1 cellular context compared by ENCODE assay signal in the genomic region with DNA sequence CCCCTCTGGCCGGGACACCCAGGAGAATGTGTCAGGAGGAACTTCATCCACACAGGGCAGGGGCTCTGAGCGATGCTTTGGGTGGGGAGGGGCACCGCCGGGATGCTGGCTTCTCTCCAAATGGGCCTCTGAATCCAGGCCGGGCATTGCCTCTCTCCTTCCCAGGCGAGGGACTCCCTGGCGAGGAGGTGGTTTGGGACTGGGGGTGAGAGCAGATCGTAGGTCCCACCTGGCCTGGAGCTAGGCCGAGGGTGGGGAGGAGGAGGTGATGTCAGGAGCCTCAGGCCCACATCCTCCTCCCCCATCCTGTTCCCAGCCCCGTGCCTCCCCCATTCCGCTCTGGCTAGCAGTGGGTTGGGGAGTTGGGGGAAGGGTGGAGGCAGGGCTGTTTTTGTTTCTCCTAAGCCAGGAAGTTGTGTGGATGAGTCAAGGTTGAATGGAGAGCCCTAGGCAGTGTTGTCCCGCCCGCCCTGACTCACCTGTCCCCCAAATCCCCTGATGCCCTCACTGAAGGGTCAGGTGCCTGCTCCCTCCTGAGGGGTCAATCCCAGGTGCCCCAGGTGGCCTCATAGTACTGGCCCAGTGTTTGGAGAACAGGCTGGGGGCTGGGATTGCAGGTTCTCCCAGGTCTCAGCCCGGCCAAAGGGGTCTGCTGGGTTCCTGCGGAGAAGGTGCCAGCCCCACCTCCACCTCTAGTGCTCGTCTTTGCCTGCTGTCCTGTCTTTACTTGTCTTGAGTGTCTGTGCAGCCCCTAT.
TF ChIP-seq lines count a peak whose summit lies in the region.

No MANE protein-coding gene starts in this region.

TF ChIP-seq in HepG2, 621 proteins besides CTCF, POLR2A, EP300 and RAD21 (continued from another document and continues in another):
- TF ChIP-seq, protein P1, sequence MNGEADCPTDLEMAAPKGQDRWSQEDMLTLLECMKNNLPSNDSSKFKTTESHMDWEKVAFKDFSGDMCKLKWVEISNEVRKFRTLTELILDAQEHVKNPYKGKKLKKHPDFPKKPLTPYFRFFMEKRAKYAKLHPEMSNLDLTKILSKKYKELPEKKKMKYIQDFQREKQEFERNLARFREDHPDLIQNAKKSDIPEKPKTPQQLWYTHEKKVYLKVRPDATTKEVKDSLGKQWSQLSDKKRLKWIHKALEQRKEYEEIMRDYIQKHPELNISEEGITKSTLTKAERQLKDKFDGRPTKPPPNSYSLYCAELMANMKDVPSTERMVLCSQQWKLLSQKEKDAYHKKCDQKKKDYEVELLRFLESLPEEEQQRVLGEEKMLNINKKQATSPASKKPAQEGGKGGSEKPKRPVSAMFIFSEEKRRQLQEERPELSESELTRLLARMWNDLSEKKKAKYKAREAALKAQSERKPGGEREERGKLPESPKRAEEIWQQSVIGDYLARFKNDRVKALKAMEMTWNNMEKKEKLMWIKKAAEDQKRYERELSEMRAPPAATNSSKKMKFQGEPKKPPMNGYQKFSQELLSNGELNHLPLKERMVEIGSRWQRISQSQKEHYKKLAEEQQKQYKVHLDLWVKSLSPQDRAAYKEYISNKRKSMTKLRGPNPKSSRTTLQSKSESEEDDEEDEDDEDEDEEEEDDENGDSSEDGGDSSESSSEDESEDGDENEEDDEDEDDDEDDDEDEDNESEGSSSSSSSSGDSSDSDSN (CRISPR knock-in tag; IDR thresholded peaks at IDR 0.05): peak; percentile 47; the same call in 1 of the 2 replicates
- peak; percentile 48; the same call in 1 of the 2 replicates for TF ChIP-seq KDM2A (CRISPR knock-in tag; IDR thresholded peaks at IDR 0.05; ENCODE audit: borderline replicate concordance, low read depth)
- no peak for TF ChIP-seq ZNF556 (CRISPR knock-in tag; IDR thresholded peaks at IDR 0.05; ENCODE audit: borderline replicate concordance)
- TF ChIP-seq ZSCAN29 (CRISPR knock-in tag; conservative IDR thresholded peaks at IDR 0.05): no peak; the same call in 1 of the 2 replicates
- no peak for TF ChIP-seq ZNF570 (CRISPR knock-in tag; IDR thresholded peaks at IDR 0.05; ENCODE audit: borderline replicate concordance)
- no peak for TF ChIP-seq REPIN1 (CRISPR knock-in tag; IDR thresholded peaks at IDR 0.05; ENCODE audit: borderline replicate concordance, low read depth)
- TF ChIP-seq, protein P2, sequence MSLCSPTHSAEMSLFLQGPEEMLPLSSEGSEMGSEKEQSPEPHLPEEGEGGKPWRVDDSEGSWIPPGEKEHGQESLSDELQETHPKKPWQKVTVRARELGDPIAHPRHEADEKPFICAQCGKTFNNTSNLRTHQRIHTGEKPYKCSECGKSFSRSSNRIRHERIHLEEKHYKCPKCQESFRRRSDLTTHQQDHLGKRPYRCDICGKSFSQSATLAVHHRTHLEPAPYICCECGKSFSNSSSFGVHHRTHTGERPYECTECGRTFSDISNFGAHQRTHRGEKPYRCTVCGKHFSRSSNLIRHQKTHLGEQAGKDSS (CRISPR knock-in tag; IDR thresholded peaks at IDR 0.05; ENCODE audit: borderline replicate concordance, low read depth): peak; percentile 51; the same call in 1 of the 2 replicates
- peak; percentile 62 for TF ChIP-seq ZBTB7B (CRISPR knock-in tag; IDR thresholded peaks at IDR 0.05)
- TF ChIP-seq HDAC6 (IDR thresholded peaks at IDR 0.05; ENCODE audit: low read depth, low read length): no peak
- TF ChIP-seq SNAPC4 (CRISPR knock-in tag; IDR thresholded peaks at IDR 0.05): 0 out of 2 replicates have a peak, but pooled peaks have one; percentile 56
- no peak for TF ChIP-seq RERE (CRISPR knock-in tag; IDR thresholded peaks at IDR 0.05; ENCODE audit: low read depth)
- no peak; the same call in 1 of the 2 replicates for TF ChIP-seq SIN3A (IDR thresholded peaks at IDR 0.05; ENCODE audit: borderline replicate concordance, low read depth, low read length)
- TF ChIP-seq HNF4G (IDR thresholded peaks at IDR 0.05; ENCODE audit: borderline replicate concordance, low read depth, low read length): no peak
- no peak for TF ChIP-seq HNF4G (CRISPR knock-in tag; IDR thresholded peaks at IDR 0.05; ENCODE audit: borderline replicate concordance, low read depth)
- no peak for TF ChIP-seq ONECUT2 (CRISPR knock-in tag; IDR thresholded peaks at IDR 0.05)
- no peak for TF ChIP-seq ZNF468 (CRISPR knock-in tag; IDR thresholded peaks at IDR 0.05)
- TF ChIP-seq MAF1 (CRISPR knock-in tag; IDR thresholded peaks at IDR 0.05; ENCODE audit: borderline replicate concordance): no peak
- TF ChIP-seq GPN1 (CRISPR knock-in tag; IDR thresholded peaks at IDR 0.05; ENCODE audit: borderline replicate concordance): no peak
- no peak for TF ChIP-seq ZNF496 (CRISPR knock-in tag; IDR thresholded peaks at IDR 0.05; ENCODE audit: insufficient replicate concordance)
- peak; percentile 71; the same call in 1 of the 2 replicates for TF ChIP-seq PRDM10 (CRISPR knock-in tag; IDR thresholded peaks at IDR 0.05; ENCODE audit: low read depth)
- TF ChIP-seq ZBTB14 (CRISPR knock-in tag; IDR thresholded peaks at IDR 0.05): no peak
- no peak for TF ChIP-seq NR3C1 (CRISPR knock-in tag; IDR thresholded peaks at IDR 0.05)
- TF ChIP-seq ZNF280B (CRISPR knock-in tag; IDR thresholded peaks at IDR 0.05; ENCODE audit: borderline replicate concordance): no peak; the same call in 1 of the 2 replicates
- no peak for TF ChIP-seq DZIP1 (CRISPR knock-in tag; IDR thresholded peaks at IDR 0.05)
